ENCODE assay signal across 13 cellular contexts in the genomic region with DNA sequence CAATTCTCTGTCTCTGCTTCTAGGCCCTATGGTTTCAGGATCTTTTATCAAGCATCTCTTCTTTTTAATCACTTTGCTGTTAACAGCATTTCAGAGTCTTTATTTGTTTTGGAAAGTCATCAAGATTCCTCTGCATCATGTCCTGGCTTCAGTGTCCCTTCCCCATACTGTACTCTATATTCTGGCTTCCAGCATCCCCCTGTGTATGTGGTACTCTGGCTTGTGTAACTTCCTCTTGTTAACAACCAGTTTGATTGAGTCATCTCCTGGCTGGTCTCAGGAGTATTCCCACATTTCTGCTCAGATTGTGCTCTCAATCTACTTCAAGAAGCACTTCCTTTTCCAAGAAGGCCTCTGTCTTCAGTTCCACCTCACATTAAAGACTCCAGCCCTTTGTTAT. TPM values are rescaled to one million over a fixed set of nuclear protein-coding genes. Genes with fewer than 3 reads are reported as not detected.
A peak's percentile ranks its signal among the peaks of the same experiment; 100 is the strongest.
DNase-seq lines count a peak whose midpoint lies in the region; ATAC-seq, FAIRE-seq and TF ChIP-seq lines count a peak whose summit lies in the region.
"Had no signal": no experiment of that assay in that cellular context is flagged by ENCODE, and none has a peak within 500 bp of the region (broad histone marks: within the 10 kb centered on the region; RNA-seq: fewer than 3 reads in every experiment).

No MANE protein-coding gene starts in this region.

- DNase-seq in Right ventricle myocardium superior (no peak), cardiac septum (ENCODE audit: low spot score) (no peak), amniotic stem cell (lab: John Stamatoyannopoulos, UW) (peak; percentile 26), keratinocyte (ENCODE audit: low read depth, low spot score) (no peak), aorta (no peak), NCI-H146 treated with DMSO at 0.1 percent for 48 hours (lab: John Stamatoyannopoulos, UW; ENCODE audit: unreplicated experiment) (no peak), DMS153 treated with DMSO at 0.1 percent for 48 hours (lab: John Stamatoyannopoulos, UW; ENCODE audit: unreplicated experiment) (no peak)
- DNase-seq: amygdala, C1 segment of cervical spinal cord, NCI-H1930, WERI-Rb-1 had no signal

- no peak overlapping the region for H3K4me2 ChIP-seq in keratinocyte (ENCODE audit: control insufficient read depth, extremely low read depth, insufficient read depth, low read depth, low read length)

- TF ChIP-seq CTCF in keratinocyte (optimal IDR thresholded peaks at IDR 0.05 in 1 of 3, IDR thresholded peaks at IDR 0.05 in 1 of 3, conservative IDR thresholded peaks at IDR 0.05 in 1 of 3; ENCODE audit: extremely low read depth in 1 of 3, insufficient read depth in 2 of 3, low read length in 3 of 3): no peak

- H2AFZ ChIP-seq in keratinocyte (ENCODE audit: control insufficient read depth, low read length): no peak overlapping the region

- ATAC-seq in Right ventricle myocardium superior (ENCODE audit: poor library complexity) (peak; percentile 69), aorta (ENCODE audit: low FRiP score) (peak; percentile 76), HG02623 (IDR thresholded peaks at IDR 0.05; ENCODE audit: unreplicated experiment) (no peak)

- intact Hi-C loops in Right ventricle myocardium superior (cut with DNase I): no loop called here
- intact Hi-C loops in cardiac septum (cut with DNase I): no loop called here
- intact Hi-C loops in aorta (cut with DNase I): no loop called here

- no peaks in the 10 kb centered on the region for H3K9me1 ChIP-seq in keratinocyte (ENCODE audit: control insufficient read depth, extremely low read depth, insufficient read depth, low read length)

- H3K36me3 ChIP-seq in keratinocyte (ENCODE audit: control insufficient read depth in 2 of 2, extremely low read depth in 1 of 2, insufficient read depth in 2 of 2, low read length in 2 of 2): no peaks in the 10 kb centered on the region
- no peaks in the 10 kb centered on the region for H3K36me3 ChIP-seq in aorta (ENCODE audit: control insufficient read depth in 1 of 2, insufficient read depth in 2 of 2, low read length in 1 of 2)
- H3K36me3 ChIP-seq: WERI-Rb-1 had no signal

- no peaks in the 10 kb centered on the region for H3K27me3 ChIP-seq in keratinocyte (ENCODE audit: control insufficient read depth, extremely low read depth, insufficient read depth, low read length)
- no peaks in the 10 kb centered on the region for H3K27me3 ChIP-seq in aorta (ENCODE audit: control insufficient read depth in 1 of 2, insufficient read depth in 2 of 2, low read length in 1 of 2)

- H3K79me2 ChIP-seq in keratinocyte (ENCODE audit: control insufficient read depth, insufficient read depth, low read length): no peaks in the 10 kb centered on the region

- H3K9ac ChIP-seq in keratinocyte (ENCODE audit: control insufficient read depth, extremely low read depth, insufficient read depth, low read length): no peak overlapping the region

- H4K20me1 ChIP-seq in keratinocyte (ENCODE audit: control insufficient read depth, extremely low read depth, insufficient read depth, low read length): no peaks in the 10 kb centered on the region

- H3K4me1 ChIP-seq in keratinocyte (ENCODE audit: control insufficient read depth, extremely low read depth, insufficient read depth, low read length): peaks cover 6% of the 10 kb centered on the region
- peaks cover 3% of the 10 kb centered on the region in 2 donors for H3K4me1 ChIP-seq in aorta (ENCODE audit: control insufficient read depth in 1 of 2, insufficient read depth in 2 of 2, low read length in 2 of 2)

- H3K4me3 ChIP-seq in keratinocyte (ENCODE audit: control insufficient read depth in 2 of 3, extremely low read depth in 1 of 3, insufficient read depth in 2 of 3, low read depth in 1 of 3, low read length in 3 of 3): no peak overlapping the region
- no peak overlapping the region for H3K4me3 ChIP-seq in aorta (ENCODE audit: low read length in 2 of 2)

- no peak overlapping the region for H3K27ac ChIP-seq in keratinocyte (ENCODE audit: control insufficient read depth, insufficient read depth, low read length)
- no peak overlapping the region for H3K27ac ChIP-seq in aorta (ENCODE audit: low read depth in 1 of 2, low read length in 2 of 2)
- H3K27ac ChIP-seq: WERI-Rb-1 had no signal

- peak; percentile 76 for FAIRE-seq in keratinocyte (lab: Jason Lieb, UNC)
- FAIRE-seq: islet of Langerhans had no signal

- dilution Hi-C loops in keratinocyte (cut with MboI; ENCODE audit: extremely low pct_ligation_motif_present, low sequenced_read_pairs): no loop called here

- H3K9me3 ChIP-seq in keratinocyte (ENCODE audit: control insufficient read depth, low read depth, low read length): no peaks in the 10 kb centered on the region
- no peaks in the 10 kb centered on the region for H3K9me3 ChIP-seq in aorta (ENCODE audit: control insufficient read depth, low read length)

RNA-seq across cellular contexts. Expression of a gene that starts 14.9 kb away (rescaled TPM):
- total RNA-seq in Right ventricle myocardium superior (34.6 TPM), cardiac septum (38.1 TPM), aorta (10 to 100 TPM; 26.6 to 30.0 TPM)
- polyA plus RNA-seq in keratinocyte (10.2 to 14.9 TPM (median 12.2 TPM) in 3 replicates), aorta (1 to 10 TPM; 8.3 to 8.9 TPM)
- polyA plus RNA-seq in keratinocyte (2011; ENCODE audit: low read depth): 6.6 TPM
- polyA plus RNA-seq in keratinocyte (2011; cell fraction: cytosol; rRNA removed): 8.4 and 12.3 TPM in 2 replicates
- 9.5 and 10.4 TPM in 2 replicates for polyA plus RNA-seq in keratinocyte (2011; cell fraction: nucleus; rRNA removed)
- polyA plus RNA-seq in keratinocyte (2012; ENCODE audit: low replicate concordance): 7.7 and 11.9 TPM in 2 replicates
- polyA minus RNA-seq in keratinocyte: 10.0 to 26.2 TPM (median 19.0 TPM) in 3 replicates
- polyA minus RNA-seq in keratinocyte (2011; cell fraction: cytosol; rRNA and poly(A)+ RNA removed): 13.8 TPM
- polyA minus RNA-seq in keratinocyte (2011; cell fraction: nucleus; rRNA and poly(A)+ RNA removed): 17.8 and 19.5 TPM in 2 replicates

RNA-seq across cellular contexts. Expression of a gene that starts 32.3 kb away (rescaled TPM):
- total RNA-seq in Right ventricle myocardium superior (23.7 TPM), cardiac septum (29.0 TPM), aorta (10 to 100 TPM; 36.7 to 50.3 TPM)
- polyA plus RNA-seq in keratinocyte (27.5 to 52.0 TPM (median 29.1 TPM) in 3 replicates), aorta (10 to 100 TPM; 25.0 to 84.9 TPM)
- 75.7 TPM for polyA plus RNA-seq in keratinocyte (2011; ENCODE audit: low read depth)
- 22.1 and 31.1 TPM in 2 replicates for polyA plus RNA-seq in keratinocyte (2011; cell fraction: cytosol; rRNA removed)
- polyA plus RNA-seq in keratinocyte (2011; cell fraction: nucleus; rRNA removed): 51.7 and 69.1 TPM in 2 replicates
- 21.5 and 31.6 TPM in 2 replicates for polyA plus RNA-seq in keratinocyte (2012; ENCODE audit: low replicate concordance)
- 6.6 to 9.9 TPM (median 7.1 TPM) in 3 replicates for polyA minus RNA-seq in keratinocyte
- 15.2 TPM for polyA minus RNA-seq in keratinocyte (2011; cell fraction: cytosol; rRNA and poly(A)+ RNA removed)
- 7.2 and 9.2 TPM in 2 replicates for polyA minus RNA-seq in keratinocyte (2011; cell fraction: nucleus; rRNA and poly(A)+ RNA removed)

RNA-seq across cellular contexts. Expression of a gene that starts 46.2 kb away (rescaled TPM):
- total RNA-seq in Right ventricle myocardium superior (349 TPM), cardiac septum (282 TPM), aorta (10 to 100 TPM; 60.7 to 74.4 TPM)
- polyA plus RNA-seq in keratinocyte (6.8 to 20.9 TPM (median 12.8 TPM) in 3 replicates), aorta (10 to 100 TPM; 25.8 to 41.0 TPM)
- 160 TPM for polyA plus RNA-seq in keratinocyte (2011; ENCODE audit: low read depth)
- 14.6 and 17.7 TPM in 2 replicates for polyA plus RNA-seq in keratinocyte (2011; cell fraction: cytosol; rRNA removed)
- 46.6 and 47.1 TPM in 2 replicates for polyA plus RNA-seq in keratinocyte (2011; cell fraction: nucleus; rRNA removed)
- polyA plus RNA-seq in keratinocyte (2012; ENCODE audit: low replicate concordance): 16.0 and 58.4 TPM in 2 replicates
- 16.0 to 24.0 TPM (median 17.2 TPM) in 3 replicates for polyA minus RNA-seq in keratinocyte
- polyA minus RNA-seq in keratinocyte (2011; cell fraction: cytosol; rRNA and poly(A)+ RNA removed): 4.2 TPM
- polyA minus RNA-seq in keratinocyte (2011; cell fraction: nucleus; rRNA and poly(A)+ RNA removed): 18.1 and 24.6 TPM in 2 replicates
